ENCODE assay signal across 12 cellular contexts in genomic region chr9:106981396-106982287, GRCh38.
DNase-seq lines count a peak whose midpoint lies in the region; ATAC-seq, FAIRE-seq and TF ChIP-seq lines count a peak whose summit lies in the region.
"Had no signal": no experiment of that assay in that cellular context is flagged by ENCODE, and none has a peak within 500 bp of the region (broad histone marks: within the 10 kb centered on the region; RNA-seq: fewer than 3 reads in every experiment).

No MANE protein-coding gene starts in this region.

- TF ChIP-seq POLR2A in GM12878 (IDR thresholded peaks at IDR 0.05; ENCODE audit: low read depth, low read length): no peak

- H3K36me3 ChIP-seq in GM12878 (ENCODE audit: control insufficient read depth in 2 of 2, insufficient read depth in 2 of 2, low read length in 1 of 2) (no peaks in the 10 kb centered on the region; a peak in 1 of 4 replicates), hepatocyte (replicated peaks; ENCODE audit: insufficient read depth, low read depth) (peaks cover 8% of the 10 kb centered on the region), small intestine (ENCODE audit: control insufficient read depth in 2 of 2, insufficient read depth in 2 of 2, low read length in 2 of 2) (no peaks in the 10 kb centered on the region)

- ATAC-seq in GM18868 (IDR thresholded peaks at IDR 0.05; ENCODE audit: unreplicated experiment) (peak; percentile 82), GM21529 (IDR thresholded peaks at IDR 0.05; ENCODE audit: unreplicated experiment) (peak; percentile 74), HG03060 (IDR thresholded peaks at IDR 0.05; ENCODE audit: low read depth, unreplicated experiment) (peak; percentile 53), GM12878 (peak; percentile 85)
- ATAC-seq: sciatic nerve had no signal

- H3K4me1 ChIP-seq in GM12878 (ENCODE audit: control insufficient read depth, insufficient read depth, low read length) (peaks cover 21% of the 10 kb centered on the region), hepatocyte (ENCODE audit: insufficient read depth) (no peaks in the 10 kb centered on the region), small intestine (ENCODE audit: control insufficient read depth in 2 of 2, insufficient read depth in 1 of 2, low read depth in 1 of 2, low read length in 1 of 2) (no peaks in the 10 kb centered on the region)

- POLR2A ChIA-PET in GM12878 (lab: Charles Lee): interaction anchor here (0.6 to 2.3 kb wide), 6 partner anchors 13 to 1503 kb away, joined by 3 to 12 read pairs (median 4); no protein-coding TSS in a partner anchor

- FAIRE-seq in GM12878 (lab: Jason Lieb, UNC): peak; percentile 41
- FAIRE-seq in small intestine (lab: Jason Lieb, UNC): no peak

- TF ChIP-seq CTCF in GM12878 (IDR thresholded peaks at IDR 0.05 in 2 of 3, conservative IDR thresholded peaks at IDR 0.05 in 1 of 3; ENCODE audit: control insufficient read depth in 2 of 3, extremely low read depth in 1 of 3, insufficient read depth in 1 of 3, low read depth in 3 of 3, low read length in 3 of 3): no peak
- TF ChIP-seq CTCF in hepatocyte (IDR thresholded peaks at IDR 0.05; ENCODE audit: poor library complexity): no peak

- no peak overlapping the region for H2AFZ ChIP-seq in GM12878 (ENCODE audit: control insufficient read depth, low read depth, low read length)
- no peak overlapping the region for H2AFZ ChIP-seq in hepatocyte

- no peak overlapping the region for H3K9ac ChIP-seq in GM12878 (ENCODE audit: control insufficient read depth, insufficient read depth, low read length)

- no TSS peak for BruUV-seq in GM12878 (replicated peaks; lab: Mats Ljungman, UMichigan)

- no peaks in the 10 kb centered on the region; the same call in 2 of the 3 replicates for H3K9me3 ChIP-seq in GM12878 (replicated peaks; ENCODE audit: control insufficient read depth, insufficient read depth, low read length)
- H3K9me3 ChIP-seq in hepatocyte (ENCODE audit: low read depth): no peaks in the 10 kb centered on the region
- H3K9me3 ChIP-seq in small intestine (ENCODE audit: control insufficient read depth, low read depth): no peaks in the 10 kb centered on the region

- H3K9me2 ChIP-seq in hepatocyte (replicated peaks; ENCODE audit: insufficient read depth): no peaks in the 10 kb centered on the region

- intact Hi-C loops in GM12878 (cut with micrococcal nuclease; ENCODE audit: unreplicated experiment): loop anchor here (1.0 to 5.0 kb wide), 7 partner anchors 17 to 559 kb away; no protein-coding TSS in a partner anchor

- RAD21 ChIA-PET in GM12878 (lab: Charles Lee; ENCODE audit: unreplicated experiment): interaction anchor here (0.8 to 8.1 kb wide), 31 partner anchors 13 to 671 kb away, joined by 3 to 80 read pairs (median 5); partner anchors contain the start of gene RAD23B

- no peak for TF ChIP-seq RAD21 in GM12878 (IDR thresholded peaks at IDR 0.05; ENCODE audit: insufficient read depth, low read depth, low read length)

- TF ChIP-seq EP300 in GM12878 (IDR thresholded peaks at IDR 0.05; ENCODE audit: borderline replicate concordance in 1 of 2, control insufficient read depth in 1 of 2, low read depth in 2 of 2, low read length in 2 of 2): peak; percentile 53 to 80; a peak in 3 of 4 replicates

- in situ Hi-C loops in GM12878 (cut with MboI): no loop called here

- H4K20me1 ChIP-seq in GM12878 (ENCODE audit: control insufficient read depth, insufficient read depth) (no peaks in the 10 kb centered on the region), hepatocyte (ENCODE audit: insufficient read depth, poor library complexity, severe bottlenecking) (no peaks in the 10 kb centered on the region)

- under 1% methylated on average over 10 of the region's 10 CpGs for WGBS in GM12878 (ENCODE audit: insufficient coverage, insufficient replicate concordance, low lambda C conversion rate, missing lambda C conversion rate)
- 94% methylated on average over 10 of the region's 10 CpGs for WGBS in hepatocyte (ENCODE audit: low lambda C conversion rate, missing lambda C conversion rate)
- WGBS in small intestine, 3 donors: 84 to 87% (median 86%) methylated on average over 10 of the region's 10 CpGs

- SMC1A ChIA-PET in GM12878 (lab: Charles Lee; ENCODE audit: uncharacterized antibody, unreplicated experiment): interaction anchor here (0.7 to 5.5 kb wide), 42 partner anchors 9 to 697 kb away, joined by 3 to 65 read pairs (median 5); partner anchors contain the start of gene ZNF462

- DNase-seq in GM12878 (ENCODE audit: low read depth, low spot score) (peak; percentile 83), NCI-H2171 treated with DMSO at 0.1 percent for 48 hours (lab: John Stamatoyannopoulos, UW) (no peak), hepatocyte (ENCODE audit: low spot score) (no peak), small intestine (no peak)
- DNase-seq in stimulated activated CD4-positive, alpha-beta T cell treated with anti-CD3 and anti-CD28 coated beads, Interleukin-2, amount 100 ng/mL, for 24 hours: no peak
- DNase-seq: activated T-cell treated with anti-CD3 and anti-CD28 coated beads, Interleukin-2, amount 50 U/mL, for 48 hours; NCI-H2107 had no signal

- peak overlapping the region; percentile 28; the same call in 1 of the 2 replicates for H3K27ac ChIP-seq in GM12878 (ENCODE audit: control insufficient read depth, insufficient read depth)
- H3K27ac ChIP-seq in hepatocyte: no peak overlapping the region
- no peak overlapping the region for H3K27ac ChIP-seq in small intestine (ENCODE audit: low read depth in 1 of 2, low read length in 1 of 2)
- H3K27ac ChIP-seq: epithelial cell of prostate had no signal

- H3K4me2 ChIP-seq in GM12878 (ENCODE audit: control insufficient read depth, insufficient read depth) (peak overlapping the region; percentile 67), hepatocyte (no peak overlapping the region)

- H3K4me3 ChIP-seq in GM12878: no peak overlapping the region
- H3K4me3 ChIP-seq in hepatocyte: no peak overlapping the region
- H3K4me3 ChIP-seq in small intestine (ENCODE audit: low read depth in 1 of 2, low read length in 2 of 2): no peak overlapping the region

- H3K79me2 ChIP-seq in GM12878 (ENCODE audit: control insufficient read depth, insufficient read depth, low read length) (no peaks in the 10 kb centered on the region), hepatocyte (no peaks in the 10 kb centered on the region)

- H3K27me3 ChIP-seq in GM12878 (replicated peaks in 1 of 2; ENCODE audit: control insufficient read depth in 2 of 2, insufficient read depth in 2 of 2, low read length in 1 of 2) (no peaks in the 10 kb centered on the region; a peak in 1 of 4 replicates), hepatocyte (no peaks in the 10 kb centered on the region), small intestine (ENCODE audit: control insufficient read depth in 2 of 2, insufficient read depth in 2 of 2, low read length in 2 of 2) (no peaks in the 10 kb centered on the region)

- CTCF ChIA-PET in GM12878 (lab: Yijun Ruan, JAX): interaction anchor here (0.7 to 4.3 kb wide), 16 partner anchors 13 to 696 kb away, joined by 3 to 26 read pairs (median 4); no protein-coding TSS in a partner anchor

TF ChIP-seq in GM12878, 131 proteins besides CTCF, POLR2A, EP300 and RAD21 (continues in another document):
- TF ChIP-seq CHD2 (IDR thresholded peaks at IDR 0.05; ENCODE audit: borderline replicate concordance, low read depth, low read length) (0 out of 2 replicates have a peak, but pooled peaks have one; percentile 43), MEF2B (IDR thresholded peaks at IDR 0.05; ENCODE audit: partially characterized antibody, poor library complexity, severe bottlenecking) (peak; percentile 67), ZNF217 (IDR thresholded peaks at IDR 0.05) (peak; percentile 92; the same call in 1 of the 2 replicates), GABPA (IDR thresholded peaks at IDR 0.05; ENCODE audit: low read depth) (no peak)
- TF ChIP-seq, protein P1, sequence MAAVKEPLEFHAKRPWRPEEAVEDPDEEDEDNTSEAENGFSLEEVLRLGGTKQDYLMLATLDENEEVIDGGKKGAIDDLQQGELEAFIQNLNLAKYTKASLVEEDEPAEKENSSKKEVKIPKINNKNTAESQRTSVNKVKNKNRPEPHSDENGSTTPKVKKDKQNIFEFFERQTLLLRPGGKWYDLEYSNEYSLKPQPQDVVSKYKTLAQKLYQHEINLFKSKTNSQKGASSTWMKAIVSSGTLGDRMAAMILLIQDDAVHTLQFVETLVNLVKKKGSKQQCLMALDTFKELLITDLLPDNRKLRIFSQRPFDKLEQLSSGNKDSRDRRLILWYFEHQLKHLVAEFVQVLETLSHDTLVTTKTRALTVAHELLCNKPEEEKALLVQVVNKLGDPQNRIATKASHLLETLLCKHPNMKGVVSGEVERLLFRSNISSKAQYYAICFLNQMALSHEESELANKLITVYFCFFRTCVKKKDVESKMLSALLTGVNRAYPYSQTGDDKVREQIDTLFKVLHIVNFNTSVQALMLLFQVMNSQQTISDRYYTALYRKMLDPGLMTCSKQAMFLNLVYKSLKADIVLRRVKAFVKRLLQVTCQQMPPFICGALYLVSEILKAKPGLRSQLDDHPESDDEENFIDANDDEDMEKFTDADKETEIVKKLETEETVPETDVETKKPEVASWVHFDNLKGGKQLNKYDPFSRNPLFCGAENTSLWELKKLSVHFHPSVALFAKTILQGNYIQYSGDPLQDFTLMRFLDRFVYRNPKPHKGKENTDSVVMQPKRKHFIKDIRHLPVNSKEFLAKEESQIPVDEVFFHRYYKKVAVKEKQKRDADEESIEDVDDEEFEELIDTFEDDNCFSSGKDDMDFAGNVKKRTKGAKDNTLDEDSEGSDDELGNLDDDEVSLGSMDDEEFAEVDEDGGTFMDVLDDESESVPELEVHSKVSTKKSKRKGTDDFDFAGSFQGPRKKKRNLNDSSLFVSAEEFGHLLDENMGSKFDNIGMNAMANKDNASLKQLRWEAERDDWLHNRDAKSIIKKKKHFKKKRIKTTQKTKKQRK (IDR thresholded peaks at IDR 0.05; ENCODE audit: low read depth, low read length): no peak
